11 cellular contexts compared by ENCODE assay signal in genomic region chr15:80849308-80849707, GRCh38.
DNase-seq lines count a peak whose midpoint lies in the region; ATAC-seq and TF ChIP-seq lines count a peak whose summit lies in the region.
"Had no signal": no experiment of that assay in that cellular context is flagged by ENCODE, and none has a peak within 500 bp of the region (broad histone marks: within the 10 kb centered on the region; RNA-seq: fewer than 3 reads in every experiment).

No MANE protein-coding gene starts in this region.

- H3K36me3 ChIP-seq in BJ (ENCODE audit: control insufficient read depth, insufficient read depth, low read length) (peaks cover 67% of the 10 kb centered on the region), mammary epithelial cell (ENCODE audit: insufficient read depth, low read length) (no peaks in the 10 kb centered on the region), mucosa of descending colon (ENCODE audit: low read depth) (no peaks in the 10 kb centered on the region)
- H3K36me3 ChIP-seq: heart left ventricle had no signal

- H3K27ac ChIP-seq in mammary epithelial cell (ENCODE audit: insufficient read depth, low read depth, low read length): no peak overlapping the region
- H3K27ac ChIP-seq: heart left ventricle had no signal

- H2AFZ ChIP-seq in mammary epithelial cell (ENCODE audit: low read depth, low read length): no peak overlapping the region

- dilution Hi-C loops in mammary epithelial cell (cut with HindIII; ENCODE audit: low sequenced_read_pairs): no loop called here

- 4% methylated on average over 8 of the region's 8 CpGs for WGBS in mammary epithelial cell (ENCODE audit: low coverage, missing lambda C conversion rate)

- CTCF ChIA-PET in BJ (lab: Yijun Ruan, JAX) (no interaction called here), mammary epithelial cell (lab: Charles Lee; ENCODE audit: low non-redundant PET) (no interaction called here)

- H3K9ac ChIP-seq in mammary epithelial cell (ENCODE audit: insufficient read depth, low read length): no peak overlapping the region

- H4K20me1 ChIP-seq in mammary epithelial cell (ENCODE audit: insufficient read depth, low read length): no peaks in the 10 kb centered on the region

- TF ChIP-seq CTCF in BJ (IDR thresholded peaks at IDR 0.05; ENCODE audit: insufficient read depth, low read depth, low read length): no peak
- no peak for TF ChIP-seq CTCF in mammary epithelial cell (conservative IDR thresholded peaks at IDR 0.05 in 1 of 2, IDR thresholded peaks at IDR 0.05 in 1 of 2; ENCODE audit: extremely low read depth in 1 of 2, insufficient read depth in 1 of 2, low read depth in 1 of 2, low read length in 2 of 2)
- no peak for TF ChIP-seq CTCF in mucosa of descending colon (IDR thresholded peaks at IDR 0.05)

- H3K4me2 ChIP-seq in mammary epithelial cell (ENCODE audit: insufficient read depth, low read depth, low read length): peak overlapping the region; percentile 0

- no peaks in the 10 kb centered on the region for H3K79me2 ChIP-seq in mammary epithelial cell (ENCODE audit: insufficient read depth, low read length)

- ATAC-seq in mucosa of descending colon (peak; percentile 38), HG02798 (IDR thresholded peaks at IDR 0.05; ENCODE audit: poor library complexity, unreplicated experiment) (no peak), HG02885 (IDR thresholded peaks at IDR 0.05; ENCODE audit: poor library complexity, unreplicated experiment) (no peak), GM18502 (IDR thresholded peaks at IDR 0.05; ENCODE audit: poor library complexity, unreplicated experiment) (no peak)

- BruUV-seq in mammary epithelial cell (replicated peaks; lab: Mats Ljungman, UMichigan): no TSS peak

- H3K4me1 ChIP-seq in mammary epithelial cell (ENCODE audit: insufficient read depth, low read length) (peaks cover 54% of the 10 kb centered on the region), mucosa of descending colon (ENCODE audit: low read depth) (peaks cover 7% of the 10 kb centered on the region)

- DNase-seq in BJ (ENCODE audit: low read depth): peak; percentile 65
- DNase-seq in mammary epithelial cell: peak; percentile 91
- no peak for DNase-seq in mucosa of descending colon
- no peak for DNase-seq in cerebellar cortex (ENCODE audit: low spot score)
- DNase-seq: activated CD4-positive, alpha-beta T cell treated with anti-CD3 and anti-CD28 coated beads, Interleukin-2, amount 10 ng/mL, durations not matched to agents 24 days and 14 days; Kasumi-1 had no signal

- H3K27me3 ChIP-seq in BJ (ENCODE audit: control insufficient read depth, insufficient read depth, low read length) (no peaks in the 10 kb centered on the region), mammary epithelial cell (ENCODE audit: insufficient read depth, low read length) (no peaks in the 10 kb centered on the region)

- no peak for TF ChIP-seq RAD21 in Ishikawa (IDR thresholded peaks at IDR 0.05; ENCODE audit: low read depth)

- POLR2A ChIA-PET in BJ (lab: Charles Lee): no interaction called here

- intact Hi-C loops in mammary epithelial cell (cut with micrococcal nuclease) (no loop called here), mucosa of descending colon (cut with DNase I, micrococcal nuclease) (no loop called here)

- TF ChIP-seq EP300 in Ishikawa (IDR thresholded peaks at IDR 0.05; ENCODE audit: borderline replicate concordance): no peak

- H3K9me3 ChIP-seq in mammary epithelial cell (replicated peaks; ENCODE audit: insufficient read depth, low read length) (no peaks in the 10 kb centered on the region), mucosa of descending colon (no peaks in the 10 kb centered on the region)
- H3K9me3 ChIP-seq: heart left ventricle had no signal

- in situ Hi-C loops in mammary epithelial cell (cut with MboI; ENCODE audit: low sequenced_read_pairs in 2 of 2): no loop called here

- H3K4me3 ChIP-seq in BJ (ENCODE audit: low read depth, low read length): no peak overlapping the region
- H3K4me3 ChIP-seq in mammary epithelial cell (replicated peaks in 1 of 3; ENCODE audit: insufficient read depth in 1 of 3, low read depth in 2 of 3, low read length in 3 of 3): no peak overlapping the region
- no peak overlapping the region for H3K4me3 ChIP-seq in mucosa of descending colon
- H3K4me3 ChIP-seq: heart left ventricle had no signal

TF ChIP-seq in Ishikawa, 13 proteins besides CTCF, POLR2A, EP300 and RAD21:
- peak; percentile 47; the same call in 1 of the 2 replicates for TF ChIP-seq NFIC (IDR thresholded peaks at IDR 0.05)
- no peak for TF ChIP-seq TCF12 (IDR thresholded peaks at IDR 0.05; ENCODE audit: low read depth)

Comparison
In these comparisons a context has a peak if more than half of its experiments do, and no peak if none do; other contexts are left out.
1. DNase-seq: peak in BJ (single experiment) and mammary epithelial cell (single experiment); none in mucosa of descending colon (0 of 3) and cerebellar cortex (single experiment).